1 cellular context compared by ENCODE assay signal in the genomic region with DNA sequence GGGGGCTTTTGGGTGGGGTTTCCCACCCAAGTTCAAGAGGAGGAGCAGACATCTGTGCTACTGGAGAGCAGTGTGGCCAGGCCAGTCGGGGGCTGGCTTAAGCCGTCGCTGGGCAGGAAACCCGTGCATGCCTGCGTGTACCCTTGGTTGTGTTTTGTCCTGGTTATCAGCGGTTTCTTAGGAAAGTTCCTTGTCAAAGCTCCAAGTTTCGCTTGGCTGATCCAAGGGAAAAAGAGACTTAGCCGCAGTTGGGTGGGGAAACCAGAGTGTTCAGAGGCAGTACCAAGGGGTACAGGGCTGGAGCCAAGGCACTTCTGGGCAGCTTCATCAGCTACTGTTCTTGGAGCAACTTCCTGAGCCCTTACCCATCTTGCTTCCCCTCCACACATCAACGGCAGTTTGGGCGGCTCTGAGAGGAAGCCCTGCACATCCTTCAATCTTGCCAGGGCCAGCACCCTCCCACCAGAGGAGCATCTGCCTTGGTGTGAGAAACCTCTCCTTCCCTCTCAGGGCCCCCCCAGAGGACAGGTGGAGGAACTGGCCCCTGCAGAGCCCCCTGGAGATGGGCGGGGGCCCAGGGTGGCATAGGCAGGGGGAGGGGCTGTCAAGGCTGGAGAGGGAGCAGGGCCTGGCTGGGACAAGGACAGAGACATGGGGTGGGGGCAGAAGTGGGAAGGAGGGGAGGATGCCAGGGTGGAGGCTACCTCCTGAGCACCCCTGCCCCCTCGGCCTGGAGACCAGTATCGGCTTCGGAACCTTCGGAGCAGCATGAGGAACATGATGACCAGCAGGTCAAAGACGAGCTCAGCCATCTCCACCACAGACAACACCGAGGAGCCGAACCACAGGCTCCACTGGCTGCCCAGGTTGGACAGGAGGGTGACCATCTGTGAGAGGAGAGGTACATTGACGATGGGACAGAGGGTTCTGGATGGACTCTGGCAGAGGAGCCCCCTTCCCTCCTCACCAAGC.
TF ChIP-seq lines count a peak whose summit lies in the region.

No MANE protein-coding gene starts in this region.

TF ChIP-seq in endothelial cell of umbilical vein, 7 proteins besides CTCF, POLR2A, EP300 and RAD21:
- TF ChIP-seq EZH2 (IDR thresholded peaks at IDR 0.05; ENCODE audit: borderline replicate concordance, low read depth, low read length, severe bottlenecking), result no peak
- no peak for TF ChIP-seq FOS (IDR thresholded peaks at IDR 0.05; ENCODE audit: borderline replicate concordance, insufficient read depth, low read length)
- TF ChIP-seq POLR2AphosphoS5 (IDR thresholded peaks at IDR 0.05; ENCODE audit: insufficient read depth, low read depth, low read length), result peak; percentile 28
